In the genomic region with DNA sequence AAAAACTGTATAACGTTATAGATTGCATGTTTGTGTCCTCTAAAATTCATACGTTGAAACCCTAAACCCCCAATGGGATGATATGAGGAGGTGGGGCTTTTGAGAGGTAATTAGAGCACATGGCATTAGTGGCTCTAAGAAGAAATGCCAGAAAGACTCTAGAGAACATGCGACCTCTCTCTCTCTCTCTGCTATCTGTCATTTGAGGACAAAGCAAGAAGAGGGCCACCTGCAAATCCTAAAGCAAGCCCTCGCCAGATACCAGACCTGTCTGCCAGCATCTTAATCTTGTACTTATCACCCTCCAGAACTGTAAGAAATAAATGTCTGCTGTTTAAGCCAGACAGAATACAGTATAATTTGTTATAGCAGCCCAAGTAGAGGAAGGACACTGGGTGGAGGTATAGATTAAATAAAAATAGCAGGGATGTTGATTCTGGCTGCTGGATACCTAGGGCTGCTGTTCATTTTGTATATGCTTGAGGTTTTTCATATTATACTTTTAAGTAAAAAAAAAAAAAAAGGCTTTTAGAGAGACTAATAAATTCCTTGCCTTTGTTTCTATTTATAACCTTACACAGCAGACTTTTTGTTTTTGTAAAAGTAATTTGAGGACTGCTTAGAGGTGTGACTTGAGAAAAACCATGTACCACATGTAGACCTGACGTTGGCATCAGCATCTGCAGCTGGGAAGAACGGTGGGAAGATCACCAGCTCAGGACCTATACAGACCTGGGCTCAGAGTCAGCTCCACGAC, we compare ENCODE assay signal across 22 cellular contexts. TPM values are rescaled to one million over a fixed set of nuclear protein-coding genes. Genes with fewer than 3 reads are reported as not detected.
DNase-seq lines count a peak whose midpoint lies in the region; ATAC-seq and TF ChIP-seq lines count a peak whose summit lies in the region.
"Had no signal": no experiment of that assay in that cellular context is flagged by ENCODE, and none has a peak within 500 bp of the region (broad histone marks: within the 10 kb centered on the region; RNA-seq: fewer than 3 reads in every experiment).

No MANE protein-coding gene starts in this region.

- CTCF ChIA-PET in activated CD4-positive, alpha-beta T cell treated with anti-CD3 and anti-CD28 coated beads for 36 hours (lab: Charles Lee), result no interaction called here

- intact Hi-C loops in heart right ventricle (cut with DNase I), result no loop called here
- intact Hi-C loops in activated CD4-positive, alpha-beta T cell treated with anti-CD3 and anti-CD28 coated beads for 36 hours (cut with DNase I, micrococcal nuclease), result no loop called here

- H3K27ac ChIP-seq in RWPE2 (ENCODE audit: poor library complexity, severe bottlenecking) (peak overlapping the region; percentile 100), heart right ventricle (peak overlapping the region in 1 of 10 donors; percentile 29)
- H3K27ac ChIP-seq: ascending aorta, SK-N-MC, transverse colon had no signal

- no peaks in the 10 kb centered on the region for H3K9me3 Mint-ChIP-seq in activated CD4-positive, alpha-beta T cell treated with anti-CD3 and anti-CD28 coated beads for 36 hours (ENCODE audit: low read depth)
- H3K9me3 Mint-ChIP-seq: activated naive CD4-positive, alpha-beta T cell treated with anti-CD3 and anti-CD28 coated beads, Interleukin-2, amount 50 U/mL, for 24 hours; naive thymus-derived CD8-positive, alpha-beta T cell had no signal

- DNase-seq in BE2C (peak; percentile 30), NCI-H1436 treated with DMSO at 0.1 percent for 48 hours (lab: John Stamatoyannopoulos, UW) (peak; percentile 13), RWPE2 (ENCODE audit: low spot score) (no peak), heart right ventricle (no peak)
- DNase-seq in activated CD4-positive, alpha-beta T cell treated with anti-CD3 and anti-CD28 coated beads for 36 hours, result no peak
- DNase-seq in stimulated activated CD4-positive, alpha-beta T cell treated with anti-CD3 and anti-CD28 coated beads, Interleukin-4, amount 100 ng/mL, for 1 hour, result no peak
- DNase-seq: activated CD8-positive, alpha-beta memory T cell treated with anti-CD3 and anti-CD28 coated beads for 24 hours; activated T-cell treated with anti-CD3 and anti-CD28 coated beads, Interleukin-2, amount 50 U/mL, for 48 hours; hypothalamus; kidney; naive thymus-derived CD8-positive, alpha-beta T cell; NCI-H1930; NCI-H526 treated with DMSO at 0.1 percent for 48 hours; pancreas; stimulated activated CD4-positive, alpha-beta T cell treated with anti-CD3 and anti-CD28 coated beads, Interleukin-2, amount 100 ng/mL, for 24 hours; stimulated activated naive CD8-positive, alpha-beta T cell treated with anti-CD3 and anti-CD28 coated beads, Interleukin-15, Interleukin-2, amounts not matched to agents 100 U/mL and 50 U/mL, for 24 hours; transverse colon had no signal

- H3K4me3 Mint-ChIP-seq in activated CD4-positive, alpha-beta T cell treated with anti-CD3 and anti-CD28 coated beads for 36 hours, result no peak overlapping the region
- H3K4me3 Mint-ChIP-seq: activated naive CD4-positive, alpha-beta T cell treated with anti-CD3 and anti-CD28 coated beads, Interleukin-2, amount 50 U/mL, for 24 hours; naive thymus-derived CD8-positive, alpha-beta T cell had no signal

- TF ChIP-seq CTCF in BE2C (IDR thresholded peaks at IDR 0.05; ENCODE audit: low read depth, low read length) (no peak), RWPE2 (IDR thresholded peaks at IDR 0.05; ENCODE audit: poor library complexity, severe bottlenecking) (no peak), heart right ventricle (IDR thresholded peaks at IDR 0.05) (no peak)

- H3K9me3 ChIP-seq in BE2C (no peaks in the 10 kb centered on the region), RWPE2 (ENCODE audit: severe bottlenecking) (no peaks in the 10 kb centered on the region), heart right ventricle (no peaks in the 10 kb centered on the region)
- H3K9me3 ChIP-seq: ascending aorta, pancreas, transverse colon had no signal

- no peaks in the 10 kb centered on the region for H3K27me3 Mint-ChIP-seq in activated CD4-positive, alpha-beta T cell treated with anti-CD3 and anti-CD28 coated beads for 36 hours
- H3K27me3 Mint-ChIP-seq: activated naive CD4-positive, alpha-beta T cell treated with anti-CD3 and anti-CD28 coated beads, Interleukin-2, amount 50 U/mL, for 24 hours; naive thymus-derived CD8-positive, alpha-beta T cell had no signal

- no peak for ATAC-seq in RWPE2 (ENCODE audit: low read depth)
- peak in 5 of 8 donors; percentile 41 to 77 (median 47) for ATAC-seq in heart right ventricle
- no peak for ATAC-seq in activated CD4-positive, alpha-beta T cell treated with anti-CD3 and anti-CD28 coated beads for 36 hours
- no peak for ATAC-seq in HG02571 (IDR thresholded peaks at IDR 0.05; ENCODE audit: unreplicated experiment)
- ATAC-seq in GM19455 (IDR thresholded peaks at IDR 0.05; ENCODE audit: unreplicated experiment), result no peak
- ATAC-seq: naive thymus-derived CD8-positive, alpha-beta T cell; pancreas; stimulated activated naive CD8-positive, alpha-beta T cell treated with anti-CD3 and anti-CD28 coated beads, Interleukin-15, Interleukin-2, amounts not matched to agents 100 U/mL and 50 U/mL, for 24 hours had no signal

- H3K4me3 ChIP-seq in BE2C (ENCODE audit: low read depth, low read length), result no peak overlapping the region
- H3K4me3 ChIP-seq in RWPE2 (ENCODE audit: severe bottlenecking), result no peak overlapping the region
- H3K4me3 ChIP-seq in heart right ventricle, result no peak overlapping the region
- H3K4me3 ChIP-seq: ascending aorta, pancreas, SK-N-MC, transverse colon had no signal

- POLR2A ChIA-PET in activated CD4-positive, alpha-beta T cell treated with anti-CD3 and anti-CD28 coated beads for 36 hours (lab: Charles Lee), result no interaction called here

- H3K27me3 ChIP-seq in BE2C (no peaks in the 10 kb centered on the region), RWPE2 (ENCODE audit: insufficient read depth, poor library complexity, severe bottlenecking) (no peaks in the 10 kb centered on the region), heart right ventricle (no peaks in the 10 kb centered on the region)
- H3K27me3 ChIP-seq: ascending aorta, pancreas, transverse colon had no signal

- no peaks in the 10 kb centered on the region for H3K36me3 Mint-ChIP-seq in activated CD4-positive, alpha-beta T cell treated with anti-CD3 and anti-CD28 coated beads for 36 hours (ENCODE audit: low read depth)
- H3K36me3 Mint-ChIP-seq: activated naive CD4-positive, alpha-beta T cell treated with anti-CD3 and anti-CD28 coated beads, Interleukin-2, amount 50 U/mL, for 24 hours had no signal

- no peaks in the 10 kb centered on the region for H3K36me3 ChIP-seq in BE2C
- peaks cover 38% of the 10 kb centered on the region for H3K36me3 ChIP-seq in RWPE2 (ENCODE audit: low read depth)
- peaks cover 0 to 34% (median 2%) of the 10 kb centered on the region in 9 donors for H3K36me3 ChIP-seq in heart right ventricle
- H3K36me3 ChIP-seq: pancreas, transverse colon had no signal

- no peaks in the 10 kb centered on the region for H3K4me1 Mint-ChIP-seq in activated CD4-positive, alpha-beta T cell treated with anti-CD3 and anti-CD28 coated beads for 36 hours
- H3K4me1 Mint-ChIP-seq: activated naive CD4-positive, alpha-beta T cell treated with anti-CD3 and anti-CD28 coated beads, Interleukin-2, amount 50 U/mL, for 24 hours; naive thymus-derived CD8-positive, alpha-beta T cell had no signal

- no peak overlapping the region for H3K27ac Mint-ChIP-seq in activated CD4-positive, alpha-beta T cell treated with anti-CD3 and anti-CD28 coated beads for 36 hours
- H3K27ac Mint-ChIP-seq: activated naive CD4-positive, alpha-beta T cell treated with anti-CD3 and anti-CD28 coated beads, Interleukin-2, amount 50 U/mL, for 24 hours; naive thymus-derived CD8-positive, alpha-beta T cell had no signal

- 38 to 41% methylated on average over 7 of the region's 7 CpGs for WGBS in heart right ventricle, 2 donors

- H3K4me1 ChIP-seq in BE2C (peaks cover 10% of the 10 kb centered on the region), RWPE2 (ENCODE audit: insufficient read depth, poor library complexity, severe bottlenecking) (peaks cover 49% of the 10 kb centered on the region), heart right ventricle (peaks cover 0 to 14% (median 0%) of the 10 kb centered on the region in 9 donors)
- H3K4me1 ChIP-seq: ascending aorta had no signal

RNA-seq across cellular contexts. Expression of gene MOK, which starts 26.9 kb away (rescaled TPM):
- 147 TPM for polyA plus RNA-seq in BE2C (2012; ENCODE audit: insufficient read depth, insufficient read length, low read depth)
- 10 to 100 TPM in 4 of 10 donors, 1 to 10 TPM in 6; 6.6 to 15.5 (median 9.5) TPM for total RNA-seq in heart right ventricle
- polyA plus RNA-seq in heart right ventricle, result 10 to 100 TPM; 17.6 to 19.8 TPM
- total RNA-seq in activated CD4-positive, alpha-beta T cell treated with anti-CD3 and anti-CD28 coated beads for 36 hours, result 1 to 10 TPM; 6.5 to 6.6 TPM

RNA-seq across cellular contexts. Expression of gene ZNF839, which starts 41.5 kb away (rescaled TPM):
- polyA plus RNA-seq in BE2C (2012; ENCODE audit: insufficient read depth, insufficient read length, low read depth), result 7.4 TPM
- total RNA-seq in heart right ventricle, result 10 to 100 TPM in 1 of 10 donors, 1 to 10 TPM in 9; 7.0 to 12.8 (median 8.4) TPM
- polyA plus RNA-seq in heart right ventricle, result 10 to 100 TPM in 1 of 2 donors, 1 to 10 TPM in 1; 3.8 to 13.4 TPM
- 10 to 100 TPM; 15.4 to 16.4 TPM for total RNA-seq in activated CD4-positive, alpha-beta T cell treated with anti-CD3 and anti-CD28 coated beads for 36 hours

Comparison
In these comparisons a context has a peak if more than half of its experiments do, and no peak if none do; other contexts are left out.
1. DNase-seq: peak in BE2C (single experiment) and NCI-H1436 treated with DMSO at 0.1 percent for 48 hours (single experiment); none in RWPE2 (single experiment), heart right ventricle (0 of 2), activated CD4-positive, alpha-beta T cell treated with anti-CD3 and anti-CD28 coated beads for 36 hours (single experiment) and stimulated activated CD4-positive, alpha-beta T cell treated with anti-CD3 and anti-CD28 coated beads, Interleukin-4, amount 100 ng/mL, for 1 hour (single experiment).
2. ATAC-seq: peak in heart right ventricle (5 of 8); none in RWPE2 (single experiment), activated CD4-positive, alpha-beta T cell treated with anti-CD3 and anti-CD28 coated beads for 36 hours (single experiment), HG02571 (single experiment) and GM19455 (single experiment).